ENCODE assay signal across 8 cellular contexts in the genomic region with DNA sequence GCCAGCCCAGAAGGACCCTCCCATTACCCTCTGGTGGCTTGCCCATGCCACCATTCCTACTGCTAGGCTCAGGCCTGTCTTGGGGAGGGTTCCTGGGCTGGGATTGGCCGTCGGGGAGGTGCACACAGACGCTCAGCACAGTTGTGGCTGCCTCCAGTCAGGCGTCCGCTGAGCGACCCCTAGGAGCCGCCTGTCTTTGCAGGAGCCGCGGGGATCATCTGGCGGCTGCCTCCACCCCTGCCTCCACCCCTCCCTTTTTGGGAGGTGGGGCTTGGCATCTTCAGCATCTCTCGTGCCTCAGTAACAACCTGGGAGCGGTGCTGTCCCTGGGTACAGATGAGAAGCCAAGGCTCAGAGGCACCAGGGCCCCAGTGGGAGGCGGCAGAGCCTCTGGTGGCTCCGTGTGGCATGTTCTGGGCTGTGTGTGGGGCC. TPM values are rescaled to one million over a fixed set of nuclear protein-coding genes. Genes with fewer than 3 reads are reported as not detected.
DNase-seq lines count a peak whose midpoint lies in the region; ATAC-seq and TF ChIP-seq lines count a peak whose summit lies in the region.

No MANE protein-coding gene starts in this region.

- no peak for TF ChIP-seq CTCF in H9 (conservative IDR thresholded peaks at IDR 0.05)
- TF ChIP-seq CTCF in spleen (IDR thresholded peaks at IDR 0.05 in 8 of 11, conservative IDR thresholded peaks at IDR 0.05 in 3 of 11) = no peak

- no peak overlapping the region for H2AFZ ChIP-seq in H9 (ENCODE audit: low read length)

- no peak overlapping the region for H4K5ac ChIP-seq in H9 (ENCODE audit: insufficient read length, low read depth, low read length)

- no peak overlapping the region for H2BK20ac ChIP-seq in H9 (ENCODE audit: low read depth, low read length, poor library complexity, severe bottlenecking)

- H3K56ac ChIP-seq in H9 (ENCODE audit: insufficient read length, low read depth, low read length) = no peak overlapping the region

- no peak overlapping the region; the same call in 1 of the 2 replicates for H3K14ac ChIP-seq in H9 (ENCODE audit: insufficient read depth, low read length)

- DNase-seq in H9 (peak; percentile 41), SK-N-DZ (ENCODE audit: low spot score) (peak; percentile 56), Right ventricle myocardium superior (peak; percentile 82), spleen (no peak), HCEC 1CT (no peak), ACHN (no peak), NOMO-1 treated with DMSO at 0.1 percent for 48 hours (lab: John Stamatoyannopoulos, UW; ENCODE audit: unreplicated experiment) (no peak)

- H3K27ac Mint-ChIP-seq in H9 = no peak overlapping the region; a peak in 1 of 7 replicates

- no peaks in the 10 kb centered on the region for H3K36me3 Mint-ChIP-seq in H9 (ENCODE audit: insufficient read depth in 1 of 3, low read depth in 3 of 3)

- no peak overlapping the region for H3K18ac ChIP-seq in H9 (ENCODE audit: insufficient read length, low read depth, low read length)

- H3K4me3 ChIP-seq in spleen = peak overlapping the region in 2 of 8 donors; percentile 9 to 52

- no peak for TF ChIP-seq POLR2A in spleen (IDR thresholded peaks at IDR 0.05)

- peak; percentile 74 for ATAC-seq in Right ventricle myocardium superior (ENCODE audit: poor library complexity)
- ATAC-seq in HG03565 (IDR thresholded peaks at IDR 0.05; ENCODE audit: unreplicated experiment) = no peak

- no peaks in the 10 kb centered on the region for H3K23me2 ChIP-seq in H9 (ENCODE audit: insufficient read length, low read depth, low read length, poor library complexity, severe bottlenecking)

- H3K4me2 ChIP-seq in H9 (ENCODE audit: insufficient read depth, insufficient read length, low read length) = no peak overlapping the region

- no peaks in the 10 kb centered on the region for H3K27me3 Mint-ChIP-seq in H9 (ENCODE audit: low read depth)

- no peak overlapping the region for H2AK5ac ChIP-seq in H9 (ENCODE audit: insufficient read length, low read length)

- H3K9me3 Mint-ChIP-seq in H9 = no peaks in the 10 kb centered on the region

- H3K4ac ChIP-seq in H9 (ENCODE audit: low read depth, low read length) = no peak overlapping the region

- no peaks in the 10 kb centered on the region for H4K20me1 ChIP-seq in H9 (ENCODE audit: control insufficient read depth, insufficient read depth, insufficient read length)

- H2BK5ac ChIP-seq in H9 (ENCODE audit: insufficient read length, low read length) = no peak overlapping the region

- H2BK15ac ChIP-seq in H9 (ENCODE audit: low read depth, low read length) = no peak overlapping the region

- H2BK12ac ChIP-seq in H9 (ENCODE audit: insufficient read length, low read depth, low read length) = no peak overlapping the region

- H3K27ac ChIP-seq in H9 (ENCODE audit: insufficient read length, low read depth, low read length) (no peak overlapping the region), spleen (peak overlapping the region; percentile 57 to 94 (median 87))

- no peak overlapping the region for H3T11ph ChIP-seq in H9 (ENCODE audit: low read length)

- no peak overlapping the region for H3K4me3 Mint-ChIP-seq in H9

- H3K36me3 ChIP-seq in spleen = no peaks in the 10 kb centered on the region

- H3K9me3 ChIP-seq in H9 (ENCODE audit: control insufficient read depth, low read depth, low read length) (no peaks in the 10 kb centered on the region), spleen (no peaks in the 10 kb centered on the region)

- in situ Hi-C loops in ACHN (cut with HindIII; ENCODE audit: low pct_ligation_motif_present, low pct_unique_long_range_greater_than_20kb, low sequenced_read_pairs) = no loop called here

- peaks cover 0 to 12% of the 10 kb centered on the region in 2 experiments; a peak in 2 of 4 replicates for H3K4me1 Mint-ChIP-seq in H9

- no peak overlapping the region for H3K9ac ChIP-seq in H9 (ENCODE audit: extremely low read depth, insufficient read length, low read length)

- no CpG with 5 or more reads among the region's 14 CpGs for WGBS in H9 (ENCODE audit: extremely low coverage, insufficient read length, low lambda C conversion rate)
- 40 to 61% (median 50%) methylated on average over 2 to 14 of the region's 14 CpGs for WGBS in spleen, 5 donors

- H3K4me1 ChIP-seq in H9 (ENCODE audit: insufficient read depth, low read length) (no peaks in the 10 kb centered on the region), spleen (peaks cover 17 to 95% (median 59%) of the 10 kb centered on the region in 6 donors)

- no peaks in the 10 kb centered on the region for H3K79me1 ChIP-seq in H9 (ENCODE audit: insufficient read depth, low read depth, low read length, poor library complexity, severe bottlenecking)

- no peak overlapping the region for H3K23ac ChIP-seq in H9 (ENCODE audit: insufficient read length, low read depth, low read length)

- no peak overlapping the region for H4K91ac ChIP-seq in H9 (ENCODE audit: insufficient read length, low read depth, low read length)

- no peak overlapping the region for H4K8ac ChIP-seq in H9 (replicated peaks; ENCODE audit: insufficient read length, low read depth, low read length)

- H3K27me3 ChIP-seq in H9 (ENCODE audit: insufficient read depth, low read length) (no peaks in the 10 kb centered on the region), spleen (replicated peaks in 1 of 7) (no peaks in the 10 kb centered on the region)

- intact Hi-C loops in Right ventricle myocardium superior (cut with DNase I) (no loop called here), spleen (cut with DNase I; ENCODE audit: low total_unique reads) (no loop called here)

- no peak overlapping the region for H2BK120ac ChIP-seq in H9 (ENCODE audit: low read depth, low read length, poor library complexity, severe bottlenecking)

- H3K79me2 ChIP-seq in H9 (ENCODE audit: insufficient read depth, low read length) = peaks cover 3% of the 10 kb centered on the region; the same call in 1 of the 2 replicates

RNA-seq across cellular contexts. Expression of gene RXRA, which starts 39.6 kb away (rescaled TPM):
- total RNA-seq in H9 (2021) (29.9 and 30.1 TPM in 2 replicates), Right ventricle myocardium superior (89.0 TPM), spleen (100 to 1,000 TPM in 2 of 7 donors, 10 to 100 TPM in 5; 67.7 to 116 (median 95.6) TPM)
- polyA plus RNA-seq in SK-N-DZ (2014; cell fraction: cytosol; rRNA removed) = 4.3 and 5.7 TPM in 2 replicates
- 3.2 and 3.3 TPM in 2 replicates for polyA plus RNA-seq in SK-N-DZ (2014; cell fraction: nucleus; rRNA removed)
- 10 to 100 TPM; 10.9 to 40.4 (median 11.9) TPM for polyA plus RNA-seq in spleen

Comparison
In these comparisons a context has a peak if more than half of its experiments do, and no peak if none do; other contexts are left out.
1. DNase-seq: peak in H9 (single experiment), SK-N-DZ (single experiment) and Right ventricle myocardium superior (single experiment); none in spleen (single experiment), HCEC 1CT (single experiment), ACHN (single experiment) and NOMO-1 treated with DMSO at 0.1 percent for 48 hours (single experiment).